Comparison of ENCODE assay signal across 35 cellular contexts in genomic region chr11:88701816-88702215, GRCh38.
"Had no signal": no experiment of that assay in that cellular context is flagged by ENCODE, and none has a peak within 500 bp of the region (broad histone marks: within the 10 kb centered on the region; RNA-seq: fewer than 3 reads in every experiment).

No MANE protein-coding gene starts in this region.

- H3K9me3 ChIP-seq: MG63 had no signal

- H3K9ac ChIP-seq: KMS-11 had no signal

- H3K36me3 ChIP-seq: MG63 had no signal

- H3K4me3 ChIP-seq: MG63 had no signal

- H3K4me2 ChIP-seq: KMS-11 had no signal

- H3K27me3 ChIP-seq: MG63 had no signal

- H3K27ac ChIP-seq: KMS-11 had no signal

- DNase-seq: Karpas-422, Kasumi-1, MG63, MM.1S, MV-4-11, NCI-H1048, NCI-H1092, NCI-H1092 treated with DMSO at 0.1 percent for 48 hours, NCI-H1105, NCI-H1105 treated with DMSO at 0.1 percent for 48 hours, NCI-H1417, NCI-H1417 treated with DMSO at 0.1 percent for 48 hours, NCI-H1436, NCI-H1436 treated with DMSO at 0.1 percent for 48 hours, NCI-H146, NCI-H1694, NCI-H1694 treated with DMSO at 0.1 percent for 48 hours, NCI-H187, NCI-H187 treated with DMSO at 0.1 percent for 48 hours, NCI-H1930, NCI-H2029, NCI-H2029 treated with DMSO at 0.1 percent for 48 hours, NCI-H2081, NCI-H2081 treated with DMSO at 0.1 percent for 48 hours, NCI-H2107, NCI-H2171, NCI-H2171 treated with DMSO at 0.1 percent for 48 hours, NCI-H2227 treated with DMSO at 0.1 percent for 48 hours, NCI-H226, NCI-H345, NCI-H446, NCI-H446 treated with DMSO at 0.1 percent for 48 hours, NCI-H510A, NCI-H510A treated with DMSO at 0.1 percent for 48 hours had no signal
